8 cellular contexts compared by ENCODE assay signal in the genomic region with DNA sequence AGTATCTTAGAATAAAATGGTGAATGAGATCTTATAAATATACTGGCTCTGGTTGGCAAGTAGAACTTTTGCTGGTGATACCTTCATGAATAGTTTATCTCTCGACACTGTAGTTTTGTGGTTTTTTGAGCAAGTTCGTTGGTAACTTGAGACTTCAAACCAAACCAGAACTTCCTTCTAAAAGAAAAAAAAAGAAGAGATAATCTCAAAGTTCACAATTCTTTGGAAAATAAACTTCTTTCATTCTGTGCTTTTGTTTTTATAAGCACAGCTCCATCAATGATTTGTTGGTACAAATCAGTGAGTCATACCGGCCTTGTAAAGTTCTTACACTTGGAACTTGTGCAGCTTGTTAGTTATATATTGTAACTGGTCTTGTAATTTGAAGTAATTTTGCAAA. TPM values are rescaled to one million over a fixed set of nuclear protein-coding genes. Genes with fewer than 3 reads are reported as not detected.
DNase-seq lines count a peak whose midpoint lies in the region; ATAC-seq, FAIRE-seq and TF ChIP-seq lines count a peak whose summit lies in the region.

No MANE protein-coding gene starts in this region.

- no peaks in the 10 kb centered on the region for H3K27me3 Mint-ChIP-seq in stimulated activated naive CD8-positive, alpha-beta T cell treated with anti-CD3 and anti-CD28 coated beads, Interleukin-15, Interleukin-2, amounts not matched to agents 100 ng/mL and 50 ng/mL, for 24 hours
- no peaks in the 10 kb centered on the region for H3K27me3 Mint-ChIP-seq in activated T-helper 17 cell treated with anti-CD3 and anti-CD28 coated beads, Interleukin-2, amount 50 U/mL, for 72 hours

- no peak for ATAC-seq in stimulated activated naive CD8-positive, alpha-beta T cell treated with anti-CD3 and anti-CD28 coated beads, Interleukin-15, Interleukin-2, amounts not matched to agents 100 U/mL and 50 U/mL, for 24 hours
- ATAC-seq in activated T-helper 17 cell treated with anti-CD3 and anti-CD28 coated beads, Interleukin-2, amount 50 U/mL, for 72 hours (replicated peaks), result no peak

- no peak for TF ChIP-seq CTCF in vagina (IDR thresholded peaks at IDR 0.05)

- H3K9me3 ChIP-seq in vagina, result no peaks in the 10 kb centered on the region

- peaks cover 79% of the 10 kb centered on the region for H3K4me1 Mint-ChIP-seq in stimulated activated naive CD8-positive, alpha-beta T cell treated with anti-CD3 and anti-CD28 coated beads, Interleukin-15, Interleukin-2, amounts not matched to agents 100 ng/mL and 50 ng/mL, for 24 hours (ENCODE audit: low read depth)
- H3K4me1 Mint-ChIP-seq in activated T-helper 17 cell treated with anti-CD3 and anti-CD28 coated beads, Interleukin-2, amount 50 U/mL, for 72 hours, result peaks cover 53% of the 10 kb centered on the region

- H3K9me3 Mint-ChIP-seq in stimulated activated naive CD8-positive, alpha-beta T cell treated with anti-CD3 and anti-CD28 coated beads, Interleukin-15, Interleukin-2, amounts not matched to agents 100 ng/mL and 50 ng/mL, for 24 hours, result no peaks in the 10 kb centered on the region
- no peaks in the 10 kb centered on the region for H3K9me3 Mint-ChIP-seq in activated T-helper 17 cell treated with anti-CD3 and anti-CD28 coated beads, Interleukin-2, amount 50 U/mL, for 72 hours

- H3K36me3 Mint-ChIP-seq in stimulated activated naive CD8-positive, alpha-beta T cell treated with anti-CD3 and anti-CD28 coated beads, Interleukin-15, Interleukin-2, amounts not matched to agents 100 ng/mL and 50 ng/mL, for 24 hours (ENCODE audit: low read depth), result peaks cover 30% of the 10 kb centered on the region
- peaks cover 58% of the 10 kb centered on the region for H3K36me3 Mint-ChIP-seq in activated T-helper 17 cell treated with anti-CD3 and anti-CD28 coated beads, Interleukin-2, amount 50 U/mL, for 72 hours (ENCODE audit: low read depth)

- FAIRE-seq in GM12892 (lab: Jason Lieb, UNC) (no peak), urothelium cell line (lab: Jason Lieb, UNC) (no peak)

- H3K4me3 Mint-ChIP-seq in stimulated activated naive CD8-positive, alpha-beta T cell treated with anti-CD3 and anti-CD28 coated beads, Interleukin-15, Interleukin-2, amounts not matched to agents 100 ng/mL and 50 ng/mL, for 24 hours, result peak overlapping the region; percentile 98
- H3K4me3 Mint-ChIP-seq in activated T-helper 17 cell treated with anti-CD3 and anti-CD28 coated beads, Interleukin-2, amount 50 U/mL, for 72 hours, result peak overlapping the region; percentile 89

- H3K27ac Mint-ChIP-seq in stimulated activated naive CD8-positive, alpha-beta T cell treated with anti-CD3 and anti-CD28 coated beads, Interleukin-15, Interleukin-2, amounts not matched to agents 100 ng/mL and 50 ng/mL, for 24 hours, result peak overlapping the region; percentile 99
- peak overlapping the region; percentile 99 for H3K27ac Mint-ChIP-seq in activated T-helper 17 cell treated with anti-CD3 and anti-CD28 coated beads, Interleukin-2, amount 50 U/mL, for 72 hours

- peak overlapping the region; percentile 92 for H3K27ac ChIP-seq in vagina

- no peaks in the 10 kb centered on the region for H3K36me3 ChIP-seq in vagina

- TF ChIP-seq POLR2A in vagina (IDR thresholded peaks at IDR 0.05) (no peak), GM12892 (IDR thresholded peaks at IDR 0.05; ENCODE audit: low read depth, low read length) (no peak)

- peak overlapping the region in 1 of 2 donors; percentile 81 for H3K4me3 ChIP-seq in vagina

- H3K27me3 ChIP-seq in vagina, result no peaks in the 10 kb centered on the region

- H3K4me1 ChIP-seq in vagina, result peaks cover 61% of the 10 kb centered on the region

- no peak for DNase-seq in stimulated activated naive CD8-positive, alpha-beta T cell treated with anti-CD3 and anti-CD28 coated beads, Interleukin-15, Interleukin-2, amounts not matched to agents 100 U/mL and 50 U/mL, for 24 hours
- DNase-seq in kidney tubule cell (ENCODE audit: low spot score), result peak; percentile 48
- DNase-seq in vagina (ENCODE audit: extremely low spot score in 2 of 2), result no peak
- no peak for DNase-seq in GM12892 (ENCODE audit: insufficient read length)
- DNase-seq in NCI-H1417 treated with DMSO at 0.1 percent for 48 hours (lab: John Stamatoyannopoulos, UW), result no peak
- no peak for DNase-seq in urothelium cell line (ENCODE audit: low spot score)

- intact Hi-C loops in vagina (cut with DNase I), result no loop called here

RNA-seq across cellular contexts. Expression of gene HIPK1, which starts 2.3 kb away (rescaled TPM):
- 10 to 100 TPM; 44.4 to 71.0 TPM for total RNA-seq in activated T-helper 17 cell treated with anti-CD3 and anti-CD28 coated beads, Interleukin-2, amount 50 U/mL, for 72 hours
- total RNA-seq in vagina, result 52.3 TPM
- 10.5 TPM for polyA plus RNA-seq in GM12892 (2012; ENCODE audit: missing spikeins)

RNA-seq across cellular contexts. Expression of gene DCLRE1B, which starts 26.3 kb away (rescaled TPM):
- total RNA-seq in activated T-helper 17 cell treated with anti-CD3 and anti-CD28 coated beads, Interleukin-2, amount 50 U/mL, for 72 hours, result 10 to 100 TPM; 16.1 to 21.4 TPM
- 5.2 TPM for total RNA-seq in vagina
- 7.2 TPM for polyA plus RNA-seq in GM12892 (2012; ENCODE audit: missing spikeins)

RNA-seq across cellular contexts. Expression of gene AP4B1, which starts 26.9 kb away (rescaled TPM):
- 10 to 100 TPM; 46.5 to 61.7 TPM for total RNA-seq in activated T-helper 17 cell treated with anti-CD3 and anti-CD28 coated beads, Interleukin-2, amount 50 U/mL, for 72 hours
- total RNA-seq in vagina, result 6.9 TPM
- 23.8 TPM for polyA plus RNA-seq in GM12892 (2012; ENCODE audit: missing spikeins)

RNA-seq across cellular contexts. Expression of gene BCL2L15, which starts 44.1 kb away (rescaled TPM):
- 1 to 10 TPM in 1 of 2 donors, under 1 TPM in 1; 0.99 to 4.4 TPM for total RNA-seq in activated T-helper 17 cell treated with anti-CD3 and anti-CD28 coated beads, Interleukin-2, amount 50 U/mL, for 72 hours
- 2.9 TPM for total RNA-seq in vagina
- 0.19 TPM for polyA plus RNA-seq in GM12892 (2012; ENCODE audit: missing spikeins)

RNA-seq across cellular contexts. Expression of gene OLFML3, which starts 47.8 kb away (rescaled TPM):
- under 1 TPM; 0.13 to 0.40 TPM for total RNA-seq in activated T-helper 17 cell treated with anti-CD3 and anti-CD28 coated beads, Interleukin-2, amount 50 U/mL, for 72 hours
- total RNA-seq in vagina, result 108 TPM
- not detected for polyA plus RNA-seq in GM12892 (2012; ENCODE audit: missing spikeins)
